In the genomic region with DNA sequence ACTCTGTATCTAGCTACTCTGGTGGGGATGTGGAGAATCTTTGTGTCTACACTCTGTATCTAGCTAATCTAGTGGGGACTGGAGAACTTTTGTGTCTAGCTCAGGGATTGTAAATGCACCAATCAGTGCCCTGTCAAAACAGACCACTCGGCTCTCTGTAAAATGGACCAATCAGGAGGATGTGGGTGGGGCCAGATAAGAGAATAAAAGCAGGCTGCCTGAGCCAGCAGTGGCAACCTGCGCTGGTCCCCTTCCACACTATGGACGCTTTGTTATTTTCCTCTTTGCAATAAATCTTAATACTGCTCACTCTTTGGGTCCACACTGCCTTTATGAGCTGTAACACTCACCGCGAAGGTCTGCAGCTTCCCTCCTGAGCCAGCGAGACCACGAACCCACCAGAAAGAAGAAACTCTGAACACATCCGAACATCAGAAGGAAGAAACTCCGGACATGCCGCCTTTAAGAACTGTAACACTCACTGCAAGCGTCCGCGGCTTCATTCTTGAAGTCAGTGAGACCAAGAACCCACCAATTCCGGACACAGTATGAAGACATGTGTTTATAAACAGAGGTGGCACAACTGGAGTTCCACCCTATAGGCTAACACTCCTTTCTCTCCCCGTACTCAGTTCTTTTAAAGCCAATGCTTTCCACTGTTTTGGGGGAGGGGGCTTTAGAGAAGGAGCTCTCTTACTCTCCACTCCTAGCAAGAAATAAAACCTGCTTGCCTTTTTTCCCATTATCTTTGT, we compare ENCODE assay signal across 8 cellular contexts. TPM values are rescaled to one million over a fixed set of nuclear protein-coding genes. Genes with fewer than 3 reads are reported as not detected.
DNase-seq lines count a peak whose midpoint lies in the region; ATAC-seq and TF ChIP-seq lines count a peak whose summit lies in the region.
"Not testable (repeated sequence)": the region's sequence is repeated elsewhere in the genome, so short reads cannot be mapped to it uniquely, and the experiment has no call there.
"Had no signal": no experiment of that assay in that cellular context is flagged by ENCODE, and none has a peak within 500 bp of the region (broad histone marks: within the 10 kb centered on the region; RNA-seq: fewer than 3 reads in every experiment).

No MANE protein-coding gene starts in this region.

- peak overlapping the region; percentile 90 for H3K27ac Mint-ChIP-seq in activated CD4-positive, alpha-beta memory T cell treated with anti-CD3 and anti-CD28 coated beads, Interleukin-2, amount 10 ng/mL, durations not matched to agents 7 days and 5 days

- H3K9me3 Mint-ChIP-seq in activated CD4-positive, alpha-beta memory T cell treated with anti-CD3 and anti-CD28 coated beads, Interleukin-2, amount 10 ng/mL, durations not matched to agents 7 days and 5 days: not testable (repeated sequence)

- POLR2A ChIA-PET in activated CD4-positive, alpha-beta memory T cell treated with anti-CD3 and anti-CD28 coated beads, Interleukin-2, amount 10 ng/mL, durations not matched to agents 7 days and 5 days (lab: Charles Lee): interaction anchor here (0.9 to 3.4 kb wide), 9 partner anchors 8 to 62 kb away, joined by 3 to 25 read pairs (median 5); a partner anchor contains a TSS

- H3K9me3 ChIP-seq in body of pancreas; mucosa of stomach (ENCODE audit: control insufficient read depth, low read length): not testable (repeated sequence)

- TF ChIP-seq POLR2A in body of pancreas (IDR thresholded peaks at IDR 0.05): peak; percentile 65 to 91 (median 84)

- not testable (repeated sequence) for H3K27me3 ChIP-seq in body of pancreas; mucosa of stomach (ENCODE audit: control insufficient read depth, insufficient read depth, low read length)

- CTCF ChIA-PET in activated CD4-positive, alpha-beta memory T cell treated with anti-CD3 and anti-CD28 coated beads, Interleukin-2, amount 10 ng/mL, durations not matched to agents 7 days and 5 days (lab: Charles Lee): interaction anchor here (0.6 to 1.9 kb wide), 6 partner anchors 9 to 679 kb away, joined by 3 to 10 read pairs (median 5); a partner anchor contains a TSS

- peaks cover 27% of the 10 kb centered on the region for H3K36me3 Mint-ChIP-seq in activated CD4-positive, alpha-beta memory T cell treated with anti-CD3 and anti-CD28 coated beads, Interleukin-2, amount 10 ng/mL, durations not matched to agents 7 days and 5 days (ENCODE audit: low read depth)

- DNase-seq in GM12865 (ENCODE audit: low read depth) (peak; percentile 29), NCI-H2227 treated with DMSO at 0.1 percent for 48 hours (lab: John Stamatoyannopoulos, UW) (peak; percentile 18), body of pancreas (peak; percentile 44 to 63 (median 52)), fibroblast of the aortic adventitia (ENCODE audit: low read depth) (peak; percentile 16)
- DNase-seq in activated CD4-positive, alpha-beta memory T cell treated with anti-CD3 and anti-CD28 coated beads, Interleukin-2, amount 10 ng/mL, durations not matched to agents 7 days and 5 days: peak; percentile 52
- DNase-seq in stimulated activated CD4-positive, alpha-beta T cell treated with anti-CD3 and anti-CD28 coated beads, Interleukin-15, amount 100 ng/mL, for 24 hours: peak; percentile 37

- peaks cover 40% of the 10 kb centered on the region for H3K4me1 Mint-ChIP-seq in activated CD4-positive, alpha-beta memory T cell treated with anti-CD3 and anti-CD28 coated beads, Interleukin-2, amount 10 ng/mL, durations not matched to agents 7 days and 5 days

- TF ChIP-seq CTCF in GM12865 (IDR thresholded peaks at IDR 0.05; ENCODE audit: insufficient read depth, low read depth, low read length, missing control alignments); body of pancreas (IDR thresholded peaks at IDR 0.05); fibroblast of the aortic adventitia (IDR thresholded peaks at IDR 0.05; ENCODE audit: insufficient read depth, low read length): not testable (repeated sequence)

- peak overlapping the region; percentile 87 for H3K9ac ChIP-seq in mucosa of stomach (ENCODE audit: low read length)

- H3K27me3 Mint-ChIP-seq in activated CD4-positive, alpha-beta memory T cell treated with anti-CD3 and anti-CD28 coated beads, Interleukin-2, amount 10 ng/mL, durations not matched to agents 7 days and 5 days: not testable (repeated sequence)

- H3K4me1 ChIP-seq in body of pancreas: peaks cover 33% of the 10 kb centered on the region
- peaks cover 11% of the 10 kb centered on the region for H3K4me1 ChIP-seq in mucosa of stomach (ENCODE audit: control insufficient read depth, insufficient read depth, low read length)

- peak overlapping the region; percentile 82 to 98 (median 91) for H3K27ac ChIP-seq in body of pancreas

- ATAC-seq in body of pancreas: peak; percentile 3

- intact Hi-C loops in body of pancreas (cut with DNase I): not testable (repeated sequence)

- 14 to 18% methylated on average over 14 to 15 of the region's 15 CpGs for WGBS in body of pancreas, 2 donors

- not testable (repeated sequence) for H3K36me3 ChIP-seq in body of pancreas (replicated peaks in 1 of 2; ENCODE audit: insufficient read depth in 1 of 2, low read depth in 2 of 2); mucosa of stomach (ENCODE audit: control insufficient read depth, insufficient read depth, low read length)

- H3K4me3 Mint-ChIP-seq in activated CD4-positive, alpha-beta memory T cell treated with anti-CD3 and anti-CD28 coated beads, Interleukin-2, amount 10 ng/mL, durations not matched to agents 7 days and 5 days: peak overlapping the region; percentile 91

- H3K4me3 ChIP-seq in GM12865 (ENCODE audit: low read depth, low read length): peak overlapping the region; percentile 84
- peak overlapping the region; percentile 19 to 30 for H3K4me3 ChIP-seq in body of pancreas
- H3K4me3 ChIP-seq in fibroblast of the aortic adventitia (ENCODE audit: low read depth, low read length): peak overlapping the region; percentile 77
- peak overlapping the region; percentile 96 for H3K4me3 ChIP-seq in mucosa of stomach (ENCODE audit: low read length)

RNA-seq across cellular contexts. Expression of a gene that starts 1.1 kb away (rescaled TPM):
- total RNA-seq in activated CD4-positive, alpha-beta memory T cell treated with anti-CD3 and anti-CD28 coated beads, Interleukin-2, amount 10 ng/mL, durations not matched to agents 7 days and 5 days: 10 to 100 TPM; 33.5 to 33.9 TPM
- total RNA-seq in body of pancreas (10 to 100 TPM; 18.7 to 25.1 TPM), fibroblast of the aortic adventitia (ENCODE audit: low replicate concordance) (32.5 and 38.5 TPM in 2 replicates)

RNA-seq across cellular contexts. Expression of a gene that starts 5.8 kb away (rescaled TPM):
- total RNA-seq in activated CD4-positive, alpha-beta memory T cell treated with anti-CD3 and anti-CD28 coated beads, Interleukin-2, amount 10 ng/mL, durations not matched to agents 7 days and 5 days: 100 to 1,000 TPM; 213 to 221 TPM
- total RNA-seq in body of pancreas: 10 to 100 TPM; 18.9 to 20.4 TPM
- total RNA-seq in fibroblast of the aortic adventitia (ENCODE audit: low replicate concordance): 73.8 and 93.1 TPM in 2 replicates

RNA-seq across cellular contexts. Expression of a gene that starts 52.4 kb away (rescaled TPM):
- under 1 TPM; 0.30 to 0.50 TPM for total RNA-seq in activated CD4-positive, alpha-beta memory T cell treated with anti-CD3 and anti-CD28 coated beads, Interleukin-2, amount 10 ng/mL, durations not matched to agents 7 days and 5 days
- total RNA-seq in body of pancreas (not detected), fibroblast of the aortic adventitia (ENCODE audit: low replicate concordance) (not detected in 2 replicates)
- total RNA-seq: cerebellum had no signal

RNA-seq across cellular contexts. Expression of a gene that starts 59.0 kb away (rescaled TPM):
- total RNA-seq in activated CD4-positive, alpha-beta memory T cell treated with anti-CD3 and anti-CD28 coated beads, Interleukin-2, amount 10 ng/mL, durations not matched to agents 7 days and 5 days: 10 to 100 TPM; 18.2 to 19.8 TPM
- total RNA-seq in body of pancreas (1 to 10 TPM; 2.9 to 4.6 TPM), fibroblast of the aortic adventitia (ENCODE audit: low replicate concordance) (15.5 and 41.0 TPM in 2 replicates)

Comparison
In these comparisons a context has a peak if more than half of its experiments do, and no peak if none do; other contexts are left out.
1. Peak in every context shown above with its lines: DNase-seq, ATAC-seq, H3K4me3 ChIP-seq and H3K27ac ChIP-seq.
2. H3K4me3 ChIP-seq: peak in every context shown above with its lines; median percentile 96 in mucosa of stomach; 84 in GM12865; 77 in fibroblast of the aortic adventitia; 24 in body of pancreas.